ENCODE assay signal across 8 cellular contexts in the genomic region with DNA sequence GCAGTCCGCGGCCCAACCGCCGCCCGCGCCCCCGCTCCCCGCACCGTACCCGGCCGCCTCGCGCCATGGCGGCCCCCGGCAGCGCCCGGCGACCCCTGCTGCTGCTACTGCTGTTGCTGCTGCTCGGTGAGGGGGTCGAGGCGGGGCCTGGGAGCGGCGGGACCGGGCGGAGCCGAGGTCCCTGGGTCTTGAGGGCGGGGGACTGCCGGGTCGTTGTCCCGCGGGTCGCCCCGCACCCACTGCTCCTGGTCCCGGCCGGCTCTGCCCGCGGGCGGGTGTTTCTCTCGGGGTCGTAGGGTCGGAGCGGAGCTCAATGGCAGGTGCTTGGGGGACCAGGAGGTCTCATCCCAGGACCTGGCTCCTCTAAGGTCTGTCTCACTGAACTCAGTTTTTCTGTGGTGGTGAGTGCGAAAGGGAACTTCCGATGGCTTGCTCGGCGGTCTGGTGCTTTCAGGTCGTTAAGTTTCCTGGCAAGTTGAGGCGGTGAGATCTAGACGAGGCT. TPM values are rescaled to one million over a fixed set of nuclear protein-coding genes. Genes with fewer than 3 reads are reported as not detected.
A peak's percentile ranks its signal among the peaks of the same experiment; 100 is the strongest.
DNase-seq lines count a peak whose midpoint lies in the region; ATAC-seq and TF ChIP-seq lines count a peak whose summit lies in the region.

No MANE protein-coding gene starts in this region.

- no peak for TF ChIP-seq CTCF in brain (conservative IDR thresholded peaks at IDR 0.05)

- ATAC-seq in HG03045 (IDR thresholded peaks at IDR 0.05; ENCODE audit: unreplicated experiment) (peak; percentile 40), T-helper 17 cell (peak; percentile 72), memory B cell (ENCODE audit: low read depth) (peak; percentile 61)

- H3K9me3 ChIP-seq in T-helper 17 cell (ENCODE audit: control insufficient read depth, low read length, poor library complexity, severe bottlenecking) = no peaks in the 10 kb centered on the region

- H3K36me3 Mint-ChIP-seq in T-helper 17 cell (ENCODE audit: low read depth) (no peaks in the 10 kb centered on the region), brain (no peaks in the 10 kb centered on the region), memory B cell (peaks cover 4% of the 10 kb centered on the region)

- H3K27me3 Mint-ChIP-seq in T-helper 17 cell (peaks cover 2% of the 10 kb centered on the region), brain (peaks cover 10% of the 10 kb centered on the region), memory B cell (peaks cover 2% of the 10 kb centered on the region)

- peaks cover 24% of the 10 kb centered on the region for H3K4me1 Mint-ChIP-seq in T-helper 17 cell
- peaks cover 37% of the 10 kb centered on the region for H3K4me1 Mint-ChIP-seq in brain
- peaks cover 24% of the 10 kb centered on the region for H3K4me1 Mint-ChIP-seq in memory B cell

- H3K27ac Mint-ChIP-seq in T-helper 17 cell (peak overlapping the region; percentile 74), brain (peak overlapping the region; percentile 80 to 97 (median 88)), memory B cell (peak overlapping the region; percentile 96)

- H3K4me3 Mint-ChIP-seq in T-helper 17 cell (peak overlapping the region; percentile 95), brain (peak overlapping the region; percentile 92 to 98 (median 97)), memory B cell (peak overlapping the region; percentile 94)

- DNase-seq in activated CD8-positive, alpha-beta memory T cell treated with anti-CD3 and anti-CD28 coated beads for 1 hour (ENCODE audit: extremely low read depth in 1 of 2, low read depth in 1 of 2) = peak; percentile 12 to 32
- no peak for DNase-seq in activated CD8-positive, alpha-beta memory T cell treated with anti-CD3 and anti-CD28 coated beads for 24 hours
- DNase-seq in T-helper 17 cell (peak; percentile 34 to 51 (median 41)), memory B cell (ENCODE audit: low spot score in 2 of 2) (peak in 1 of 2 donors; percentile 59), cerebellum (ENCODE audit: low spot score) (no peak)
- DNase-seq in stimulated activated CD8-positive, alpha-beta memory T cell treated with anti-CD3 and anti-CD28 coated beads, Interleukin-4, amount 100 ng/mL, for 24 hours (ENCODE audit: low read depth) = peak; percentile 33

- H3K9me3 Mint-ChIP-seq in brain = peaks cover 0 to 9% (median 0%) of the 10 kb centered on the region in 5 experiments
- H3K9me3 Mint-ChIP-seq in memory B cell = peaks cover 1% of the 10 kb centered on the region

RNA-seq across cellular contexts. Expression of gene LAMP1, which starts 0.4 kb away (rescaled TPM):
- total RNA-seq in T-helper 17 cell (100 to 1,000 TPM in 1 of 2 donors, 10 to 100 TPM in 1; 92.5 to 102 TPM), cerebellum (48.3 TPM)
- 220 TPM for polyA plus RNA-seq in brain (ENCODE audit: insufficient read depth, low read depth, low replicate concordance)

Comparison
In these comparisons a context has a peak if more than half of its experiments do, and no peak if none do; other contexts are left out.
1. DNase-seq: peak in activated CD8-positive, alpha-beta memory T cell treated with anti-CD3 and anti-CD28 coated beads for 1 hour (2 of 2), T-helper 17 cell (3 of 3) and stimulated activated CD8-positive, alpha-beta memory T cell treated with anti-CD3 and anti-CD28 coated beads, Interleukin-4, amount 100 ng/mL, for 24 hours (single experiment); none in activated CD8-positive, alpha-beta memory T cell treated with anti-CD3 and anti-CD28 coated beads for 24 hours (single experiment) and cerebellum (single experiment).
2. Peak in every context shown above with its lines, with median percentiles within 50 percentile points of each other: ATAC-seq, H3K27ac Mint-ChIP-seq and H3K4me3 Mint-ChIP-seq.